ENCODE assay signal across 1 cellular context in genomic region chr6:138550346-138550767, GRCh38.
A peak's percentile ranks its signal among the peaks of the same experiment; 100 is the strongest.
TF ChIP-seq lines count a peak whose summit lies in the region.

No MANE protein-coding gene starts in this region.

TF ChIP-seq in HepG2, 621 proteins besides CTCF, POLR2A, EP300 and RAD21 (continues in another document):
- TF ChIP-seq AHDC1 (CRISPR knock-in tag; IDR thresholded peaks at IDR 0.05; ENCODE audit: borderline replicate concordance) (peak; percentile 92; the same call in 1 of the 2 replicates), DMTF1 (CRISPR knock-in tag; IDR thresholded peaks at IDR 0.05) (no peak), NPAS2 (CRISPR knock-in tag; IDR thresholded peaks at IDR 0.05; ENCODE audit: borderline replicate concordance) (no peak), ZBTB43 (CRISPR knock-in tag; conservative IDR thresholded peaks at IDR 0.05) (peak; percentile 93), ZNF382 (CRISPR knock-in tag; IDR thresholded peaks at IDR 0.05; ENCODE audit: borderline replicate concordance) (no peak), ZNF570 (CRISPR knock-in tag; IDR thresholded peaks at IDR 0.05; ENCODE audit: borderline replicate concordance) (no peak), ZFP62 (CRISPR knock-in tag; IDR thresholded peaks at IDR 0.05) (no peak), ZNF558 (CRISPR knock-in tag; IDR thresholded peaks at IDR 0.05; ENCODE audit: borderline replicate concordance) (no peak), SPEN (CRISPR knock-in tag; IDR thresholded peaks at IDR 0.05; ENCODE audit: low read depth) (peak; percentile 80; the same call in 1 of the 2 replicates), ATF4 (CRISPR knock-in tag; IDR thresholded peaks at IDR 0.05) (peak in 1 of 2 experiments; percentile 87; a peak in 2 of 4 replicates), SAFB2 (CRISPR knock-in tag; IDR thresholded peaks at IDR 0.05; ENCODE audit: borderline replicate concordance, low read depth) (no peak), ZNF672 (CRISPR knock-in tag; IDR thresholded peaks at IDR 0.05) (no peak), ZFP41 (CRISPR knock-in tag; IDR thresholded peaks at IDR 0.05; ENCODE audit: borderline replicate concordance) (no peak), ZEB1 (IDR thresholded peaks at IDR 0.05; ENCODE audit: insufficient replicate concordance, low read depth) (peak; percentile 79), ZXDC (CRISPR knock-in tag; IDR thresholded peaks at IDR 0.05) (no peak), TCF7L2 (IDR thresholded peaks at IDR 0.05; ENCODE audit: low read depth, low read length) (no peak), HINFP (CRISPR knock-in tag; IDR thresholded peaks at IDR 0.05; ENCODE audit: low read depth) (no peak), FLYWCH1 (CRISPR knock-in tag; IDR thresholded peaks at IDR 0.05) (no peak), ESRRA (CRISPR knock-in tag; IDR thresholded peaks at IDR 0.05; ENCODE audit: low read depth) (peak; percentile 82; the same call in 1 of the 2 replicates), IRF2 (CRISPR knock-in tag; IDR thresholded peaks at IDR 0.05) (peak; percentile 81; the same call in 1 of the 2 replicates), ZFP36L1 (CRISPR knock-in tag; IDR thresholded peaks at IDR 0.05) (no peak), ZNF546 (CRISPR knock-in tag; conservative IDR thresholded peaks at IDR 0.05) (0 out of 2 replicates have a peak, but pooled peaks have one; percentile 67), BRD4 (CRISPR knock-in tag; IDR thresholded peaks at IDR 0.05) (no peak), ZBTB44 (CRISPR knock-in tag; IDR thresholded peaks at IDR 0.05) (no peak), ETV6 (CRISPR knock-in tag; conservative IDR thresholded peaks at IDR 0.05) (no peak), GTF3A (CRISPR knock-in tag; conservative IDR thresholded peaks at IDR 0.05) (no peak), ZNF251 (CRISPR knock-in tag; IDR thresholded peaks at IDR 0.05) (no peak), REXO4 (CRISPR knock-in tag; IDR thresholded peaks at IDR 0.05; ENCODE audit: borderline replicate concordance) (no peak), ZNF737 (CRISPR knock-in tag; IDR thresholded peaks at IDR 0.05; ENCODE audit: borderline replicate concordance) (no peak), MEIS2 (CRISPR knock-in tag; IDR thresholded peaks at IDR 0.05) (peak; percentile 58; the same call in 1 of the 2 replicates), ZNF883 (CRISPR knock-in tag; IDR thresholded peaks at IDR 0.05; ENCODE audit: not compliant biosample characterization) (no peak), ZSCAN25 (CRISPR knock-in tag; IDR thresholded peaks at IDR 0.05) (no peak), NFIC (IDR thresholded peaks at IDR 0.05; ENCODE audit: low read length) (peak; percentile 64; the same call in 1 of the 2 replicates), U2AF1 (optimal IDR thresholded peaks at IDR 0.05; ENCODE audit: low read depth, low read length) (no peak), ZNF205 (CRISPR knock-in tag; IDR thresholded peaks at IDR 0.05) (peak; percentile 76; the same call in 1 of the 2 replicates), POLR2AphosphoS5 (IDR thresholded peaks at IDR 0.05; ENCODE audit: low read depth, low read length) (no peak; the same call in 1 of the 2 replicates), ZNF350 (CRISPR knock-in tag; IDR thresholded peaks at IDR 0.05; ENCODE audit: borderline replicate concordance, low read depth) (no peak), TIGD3 (CRISPR knock-in tag; IDR thresholded peaks at IDR 0.05; ENCODE audit: borderline replicate concordance) (no peak), ZNF547 (CRISPR knock-in tag; IDR thresholded peaks at IDR 0.05) (no peak), ELK4 (CRISPR knock-in tag; IDR thresholded peaks at IDR 0.05; ENCODE audit: borderline replicate concordance) (no peak), ZNF577 (CRISPR knock-in tag; IDR thresholded peaks at IDR 0.05; ENCODE audit: borderline replicate concordance, low read depth) (no peak), HES4 (CRISPR knock-in tag; IDR thresholded peaks at IDR 0.05; ENCODE audit: borderline replicate concordance) (no peak), AKAP8 (CRISPR knock-in tag; IDR thresholded peaks at IDR 0.05) (no peak)
